ENCODE assay signal across 1 cellular context in the genomic region with DNA sequence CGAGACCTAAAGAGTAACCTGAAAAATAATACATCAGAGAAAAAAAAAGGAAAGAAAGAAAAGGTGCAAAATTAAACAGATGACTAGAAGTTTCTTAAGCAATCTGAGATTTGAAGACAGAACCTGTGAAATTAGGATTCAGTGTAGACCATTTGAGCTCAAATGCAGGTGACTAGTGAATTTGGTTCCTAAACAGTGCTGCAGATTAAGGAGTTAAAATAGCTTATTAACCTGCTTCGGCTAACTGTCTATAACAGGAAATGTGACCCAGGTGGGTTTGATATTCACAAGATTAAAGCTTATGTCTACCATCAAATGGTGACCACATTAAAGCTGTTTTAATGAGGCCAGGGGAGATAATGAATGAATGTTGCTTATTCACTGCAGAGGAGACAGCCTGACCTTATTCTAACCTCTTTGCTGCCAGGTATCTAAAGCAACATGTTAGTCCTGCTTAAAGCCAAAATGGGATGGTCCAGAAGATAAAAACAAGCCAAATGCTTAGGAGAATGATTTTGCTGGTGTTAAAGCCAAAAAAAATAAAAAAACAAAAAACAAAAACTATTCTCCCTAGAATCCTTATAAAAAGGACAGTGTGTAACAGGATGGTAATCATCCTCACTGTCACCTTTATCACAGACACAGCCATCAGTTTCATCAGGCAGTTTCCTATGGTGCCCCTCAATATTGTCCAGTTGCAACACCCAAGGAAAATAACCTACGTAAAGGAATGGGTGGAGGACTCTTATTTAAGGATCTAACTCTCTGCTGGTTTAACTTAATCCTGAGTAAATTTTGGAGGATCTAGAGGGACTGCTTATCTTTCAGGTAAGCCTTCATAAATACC.
TF ChIP-seq lines count a peak whose summit lies in the region.

No MANE protein-coding gene starts in this region.

TF ChIP-seq in K562, 482 proteins besides CTCF, POLR2A, EP300 and RAD21 (continued from another document and continues in another):
- TF ChIP-seq PHF20 (IDR thresholded peaks at IDR 0.05; ENCODE audit: partially characterized antibody) (no peak), NFYB (IDR thresholded peaks at IDR 0.05; ENCODE audit: extremely low read depth, insufficient read length) (no peak), NFIX (CRISPR knock-in tag; IDR thresholded peaks at IDR 0.05; ENCODE audit: low read depth) (no peak), POLR3G (IDR thresholded peaks at IDR 0.05; ENCODE audit: extremely low read depth, insufficient read length, insufficient replicate concordance) (no peak), ZNF133 (CRISPR knock-in tag; IDR thresholded peaks at IDR 0.05) (no peak), FOXK2 (conservative IDR thresholded peaks at IDR 0.05 in 1 of 2, IDR thresholded peaks at IDR 0.05 in 1 of 2; ENCODE audit: low read depth in 2 of 2) (0 out of 4 replicates have a peak, but pooled peaks of 1 of the 2 experiments have one; percentile 17), RBM22 (IDR thresholded peaks at IDR 0.05; ENCODE audit: low read depth, low read length, poor library complexity, severe bottlenecking) (no peak), RB1 (IDR thresholded peaks at IDR 0.05; ENCODE audit: low read depth) (no peak), SMARCA4 (IDR thresholded peaks at IDR 0.05) (peak; percentile 73), HSF4 (CRISPR knock-in tag; IDR thresholded peaks at IDR 0.05; ENCODE audit: borderline replicate concordance) (no peak), WHSC1 (IDR thresholded peaks at IDR 0.05; ENCODE audit: low read length) (no peak), KLF16 (IDR thresholded peaks at IDR 0.05) (peak; percentile 10; the same call in 1 of the 2 replicates), DIDO1 (tag; IDR thresholded peaks at IDR 0.05; ENCODE audit: low read depth) (no peak), ASH1L (IDR thresholded peaks at IDR 0.05; ENCODE audit: borderline replicate concordance, low read depth, partially characterized antibody) (no peak), ZNF165 (CRISPR knock-in tag; IDR thresholded peaks at IDR 0.05; ENCODE audit: borderline replicate concordance) (no peak), ATF1 (CRISPR knock-in tag; IDR thresholded peaks at IDR 0.05) (no peak), ATF1 (tag; IDR thresholded peaks at IDR 0.05) (no peak), ERF (CRISPR knock-in tag; IDR thresholded peaks at IDR 0.05) (no peak), ZNF696 (CRISPR knock-in tag; conservative IDR thresholded peaks at IDR 0.05) (no peak), STAT5A (IDR thresholded peaks at IDR 0.05; ENCODE audit: borderline replicate concordance, low read length) (peak; percentile 64), PRDM10 (IDR thresholded peaks at IDR 0.05; ENCODE audit: partially characterized antibody) (peak; percentile 61), KAT8 (IDR thresholded peaks at IDR 0.05; ENCODE audit: low read depth) (no peak), ZNF695 (CRISPR knock-in tag; IDR thresholded peaks at IDR 0.05) (no peak), POU5F1 (IDR thresholded peaks at IDR 0.05; ENCODE audit: borderline replicate concordance, low read depth, low read length, partially characterized antibody) (no peak), ZNF282 (CRISPR knock-in tag; IDR thresholded peaks at IDR 0.05) (no peak), ZNF41 (CRISPR knock-in tag; conservative IDR thresholded peaks at IDR 0.05) (no peak), EWSR1 (IDR thresholded peaks at IDR 0.05; ENCODE audit: borderline replicate concordance, low read depth, partially characterized antibody) (no peak), CBFA2T2 (conservative IDR thresholded peaks at IDR 0.05) (peak; percentile 86), MAZ (CRISPR knock-in tag; conservative IDR thresholded peaks at IDR 0.05 in 1 of 2, IDR thresholded peaks at IDR 0.05 in 1 of 2) (no peak), YY1 (IDR thresholded peaks at IDR 0.05; ENCODE audit: borderline replicate concordance in 1 of 3, control insufficient read depth in 1 of 3, extremely low read depth in 1 of 3, insufficient read depth in 3 of 3, insufficient read length in 1 of 3, insufficient replicate concordance in 2 of 3, low read depth in 1 of 3, low read length in 2 of 3) (no peak), ZNF77 (CRISPR knock-in tag; IDR thresholded peaks at IDR 0.05) (no peak), SMAD4 (CRISPR knock-in tag; conservative IDR thresholded peaks at IDR 0.05) (peak; percentile 54; the same call in 1 of the 2 replicates), ILF3 (IDR thresholded peaks at IDR 0.05; ENCODE audit: borderline replicate concordance) (no peak), HDAC8 (tag; IDR thresholded peaks at IDR 0.05) (no peak), POLR2AphosphoS5 (IDR thresholded peaks at IDR 0.05; ENCODE audit: control insufficient read depth, insufficient read depth, low read depth, low read length) (peak; percentile 41; the same call in 1 of the 2 replicates), SMARCC2 (IDR thresholded peaks at IDR 0.05; ENCODE audit: low read depth) (peak; percentile 37; the same call in 1 of the 2 replicates), XRCC5 (IDR thresholded peaks at IDR 0.05; ENCODE audit: low read depth, low read length) (no peak), NFIC (IDR thresholded peaks at IDR 0.05) (peak; percentile 60), ZNF121 (CRISPR knock-in tag; conservative IDR thresholded peaks at IDR 0.05) (no peak), ELK3 (CRISPR knock-in tag; IDR thresholded peaks at IDR 0.05) (no peak), KDM1A (IDR thresholded peaks at IDR 0.05) (peak in 1 of 2 experiments; percentile 57; a peak in 1 of 4 replicates), MCM3 (IDR thresholded peaks at IDR 0.05) (no peak)
- TF ChIP-seq, protein P1, sequence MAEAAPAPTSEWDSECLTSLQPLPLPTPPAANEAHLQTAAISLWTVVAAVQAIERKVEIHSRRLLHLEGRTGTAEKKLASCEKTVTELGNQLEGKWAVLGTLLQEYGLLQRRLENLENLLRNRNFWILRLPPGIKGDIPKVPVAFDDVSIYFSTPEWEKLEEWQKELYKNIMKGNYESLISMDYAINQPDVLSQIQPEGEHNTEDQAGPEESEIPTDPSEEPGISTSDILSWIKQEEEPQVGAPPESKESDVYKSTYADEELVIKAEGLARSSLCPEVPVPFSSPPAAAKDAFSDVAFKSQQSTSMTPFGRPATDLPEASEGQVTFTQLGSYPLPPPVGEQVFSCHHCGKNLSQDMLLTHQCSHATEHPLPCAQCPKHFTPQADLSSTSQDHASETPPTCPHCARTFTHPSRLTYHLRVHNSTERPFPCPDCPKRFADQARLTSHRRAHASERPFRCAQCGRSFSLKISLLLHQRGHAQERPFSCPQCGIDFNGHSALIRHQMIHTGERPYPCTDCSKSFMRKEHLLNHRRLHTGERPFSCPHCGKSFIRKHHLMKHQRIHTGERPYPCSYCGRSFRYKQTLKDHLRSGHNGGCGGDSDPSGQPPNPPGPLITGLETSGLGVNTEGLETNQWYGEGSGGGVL (CRISPR knock-in tag; IDR thresholded peaks at IDR 0.05): no peak
- TF ChIP-seq, protein P2, sequence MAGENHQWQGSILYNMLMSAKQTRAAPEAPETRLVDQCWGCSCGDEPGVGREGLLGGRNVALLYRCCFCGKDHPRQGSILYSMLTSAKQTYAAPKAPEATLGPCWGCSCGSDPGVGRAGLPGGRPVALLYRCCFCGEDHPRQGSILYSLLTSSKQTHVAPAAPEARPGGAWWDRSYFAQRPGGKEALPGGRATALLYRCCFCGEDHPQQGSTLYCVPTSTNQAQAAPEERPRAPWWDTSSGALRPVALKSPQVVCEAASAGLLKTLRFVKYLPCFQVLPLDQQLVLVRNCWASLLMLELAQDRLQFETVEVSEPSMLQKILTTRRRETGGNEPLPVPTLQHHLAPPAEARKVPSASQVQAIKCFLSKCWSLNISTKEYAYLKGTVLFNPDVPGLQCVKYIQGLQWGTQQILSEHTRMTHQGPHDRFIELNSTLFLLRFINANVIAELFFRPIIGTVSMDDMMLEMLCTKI (IDR thresholded peaks at IDR 0.05; ENCODE audit: partially characterized antibody): no peak
- TF ChIP-seq, protein P3, sequence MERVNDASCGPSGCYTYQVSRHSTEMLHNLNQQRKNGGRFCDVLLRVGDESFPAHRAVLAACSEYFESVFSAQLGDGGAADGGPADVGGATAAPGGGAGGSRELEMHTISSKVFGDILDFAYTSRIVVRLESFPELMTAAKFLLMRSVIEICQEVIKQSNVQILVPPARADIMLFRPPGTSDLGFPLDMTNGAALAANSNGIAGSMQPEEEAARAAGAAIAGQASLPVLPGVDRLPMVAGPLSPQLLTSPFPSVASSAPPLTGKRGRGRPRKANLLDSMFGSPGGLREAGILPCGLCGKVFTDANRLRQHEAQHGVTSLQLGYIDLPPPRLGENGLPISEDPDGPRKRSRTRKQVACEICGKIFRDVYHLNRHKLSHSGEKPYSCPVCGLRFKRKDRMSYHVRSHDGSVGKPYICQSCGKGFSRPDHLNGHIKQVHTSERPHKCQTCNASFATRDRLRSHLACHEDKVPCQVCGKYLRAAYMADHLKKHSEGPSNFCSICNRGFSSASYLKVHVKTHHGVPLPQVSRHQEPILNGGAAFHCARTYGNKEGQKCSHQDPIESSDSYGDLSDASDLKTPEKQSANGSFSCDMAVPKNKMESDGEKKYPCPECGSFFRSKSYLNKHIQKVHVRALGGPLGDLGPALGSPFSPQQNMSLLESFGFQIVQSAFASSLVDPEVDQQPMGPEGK (CRISPR knock-in tag; IDR thresholded peaks at IDR 0.05; ENCODE audit: borderline replicate concordance): no peak
- TF ChIP-seq, protein P4, sequence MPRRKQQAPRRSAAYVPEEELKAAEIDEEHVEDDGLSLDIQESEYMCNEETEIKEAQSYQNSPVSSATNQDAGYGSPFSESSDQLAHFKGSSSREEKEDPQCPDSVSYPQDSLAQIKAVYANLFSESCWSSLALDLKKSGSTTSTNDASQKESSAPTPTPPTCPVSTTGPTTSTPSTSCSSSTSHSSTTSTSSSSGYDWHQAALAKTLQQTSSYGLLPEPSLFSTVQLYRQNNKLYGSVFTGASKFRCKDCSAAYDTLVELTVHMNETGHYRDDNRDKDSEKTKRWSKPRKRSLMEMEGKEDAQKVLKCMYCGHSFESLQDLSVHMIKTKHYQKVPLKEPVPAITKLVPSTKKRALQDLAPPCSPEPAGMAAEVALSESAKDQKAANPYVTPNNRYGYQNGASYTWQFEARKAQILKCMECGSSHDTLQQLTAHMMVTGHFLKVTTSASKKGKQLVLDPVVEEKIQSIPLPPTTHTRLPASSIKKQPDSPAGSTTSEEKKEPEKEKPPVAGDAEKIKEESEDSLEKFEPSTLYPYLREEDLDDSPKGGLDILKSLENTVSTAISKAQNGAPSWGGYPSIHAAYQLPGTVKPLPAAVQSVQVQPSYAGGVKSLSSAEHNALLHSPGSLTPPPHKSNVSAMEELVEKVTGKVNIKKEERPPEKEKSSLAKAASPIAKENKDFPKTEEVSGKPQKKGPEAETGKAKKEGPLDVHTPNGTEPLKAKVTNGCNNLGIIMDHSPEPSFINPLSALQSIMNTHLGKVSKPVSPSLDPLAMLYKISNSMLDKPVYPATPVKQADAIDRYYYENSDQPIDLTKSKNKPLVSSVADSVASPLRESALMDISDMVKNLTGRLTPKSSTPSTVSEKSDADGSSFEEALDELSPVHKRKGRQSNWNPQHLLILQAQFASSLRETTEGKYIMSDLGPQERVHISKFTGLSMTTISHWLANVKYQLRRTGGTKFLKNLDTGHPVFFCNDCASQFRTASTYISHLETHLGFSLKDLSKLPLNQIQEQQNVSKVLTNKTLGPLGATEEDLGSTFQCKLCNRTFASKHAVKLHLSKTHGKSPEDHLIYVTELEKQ (CRISPR knock-in tag; IDR thresholded peaks at IDR 0.05): no peak
- TF ChIP-seq, protein P5, sequence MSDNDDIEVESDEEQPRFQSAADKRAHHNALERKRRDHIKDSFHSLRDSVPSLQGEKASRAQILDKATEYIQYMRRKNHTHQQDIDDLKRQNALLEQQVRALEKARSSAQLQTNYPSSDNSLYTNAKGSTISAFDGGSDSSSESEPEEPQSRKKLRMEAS (CRISPR knock-in tag; IDR thresholded peaks at IDR 0.05): no peak
- TF ChIP-seq, protein P6, sequence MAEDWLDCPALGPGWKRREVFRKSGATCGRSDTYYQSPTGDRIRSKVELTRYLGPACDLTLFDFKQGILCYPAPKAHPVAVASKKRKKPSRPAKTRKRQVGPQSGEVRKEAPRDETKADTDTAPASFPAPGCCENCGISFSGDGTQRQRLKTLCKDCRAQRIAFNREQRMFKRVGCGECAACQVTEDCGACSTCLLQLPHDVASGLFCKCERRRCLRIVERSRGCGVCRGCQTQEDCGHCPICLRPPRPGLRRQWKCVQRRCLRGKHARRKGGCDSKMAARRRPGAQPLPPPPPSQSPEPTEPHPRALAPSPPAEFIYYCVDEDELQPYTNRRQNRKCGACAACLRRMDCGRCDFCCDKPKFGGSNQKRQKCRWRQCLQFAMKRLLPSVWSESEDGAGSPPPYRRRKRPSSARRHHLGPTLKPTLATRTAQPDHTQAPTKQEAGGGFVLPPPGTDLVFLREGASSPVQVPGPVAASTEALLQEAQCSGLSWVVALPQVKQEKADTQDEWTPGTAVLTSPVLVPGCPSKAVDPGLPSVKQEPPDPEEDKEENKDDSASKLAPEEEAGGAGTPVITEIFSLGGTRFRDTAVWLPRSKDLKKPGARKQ (CRISPR knock-in tag; IDR thresholded peaks at IDR 0.05): no peak
